8 cellular contexts compared by ENCODE assay signal in genomic region chr3:184016820-184017671, GRCh38. TPM values are rescaled to one million over a fixed set of nuclear protein-coding genes. Genes with fewer than 3 reads are reported as not detected.
DNase-seq lines count a peak whose midpoint lies in the region; ATAC-seq and TF ChIP-seq lines count a peak whose summit lies in the region.

No MANE protein-coding gene starts in this region.

- no peaks in the 10 kb centered on the region for H3K9me2 ChIP-seq in OCI-LY7 (ENCODE audit: insufficient read depth, low read length)

- H3K4me3 ChIP-seq in OCI-LY7 (ENCODE audit: low read depth, low read length, poor library complexity, severe bottlenecking) (peak overlapping the region; percentile 96), osteoblast (ENCODE audit: insufficient read depth, low read length) (peak overlapping the region; percentile 91), tibial nerve (peak overlapping the region; percentile 71 to 99 (median 84))

- TF ChIP-seq CTCF in OCI-LY7 (conservative IDR thresholded peaks at IDR 0.05; ENCODE audit: low read length) (peak; percentile 95), glutamatergic neuron (IDR thresholded peaks at IDR 0.05; ENCODE audit: partially characterized antibody, unreplicated experiment) (peak; percentile 100), osteoblast (IDR thresholded peaks at IDR 0.05; ENCODE audit: extremely low read depth, low read depth, low read length) (peak; percentile 67), tibial nerve (IDR thresholded peaks at IDR 0.05) (peak; percentile 96 to 99 (median 98))

- 8 to 10% methylated on average over 29 to 50 of the region's 57 CpGs for WGBS in tibial nerve, 2 donors

- peak; percentile 36 for DNase-seq in DMS79 (lab: John Stamatoyannopoulos, UW)
- peak; percentile 63 for DNase-seq in HPDE6-E6E7 (ENCODE audit: extremely low spot score)
- peak; percentile 71 for DNase-seq in OCI-LY7 (ENCODE audit: low spot score)
- peak; percentile 14 for DNase-seq in activated gamma-delta T cell treated with anti-CD3 and anti-CD28 coated beads, Interleukin-2, amount 50 U/mL, for 16 hours (ENCODE audit: low read depth)
- DNase-seq in glutamatergic neuron: peak; percentile 77
- peak; percentile 96 for DNase-seq in osteoblast (ENCODE audit: insufficient read length, low spot score, missing footprints)
- peak; percentile 20 for DNase-seq in tibial nerve (ENCODE audit: low spot score in 2 of 2)

- peak overlapping the region; percentile 99 for H2AFZ ChIP-seq in OCI-LY7 (ENCODE audit: low read length)
- peak overlapping the region; percentile 100 for H2AFZ ChIP-seq in osteoblast (ENCODE audit: low read length)

- peaks cover 23% of the 10 kb centered on the region for H3K4me1 ChIP-seq in OCI-LY7 (ENCODE audit: insufficient read depth, low read length, poor library complexity, severe bottlenecking)
- H3K4me1 ChIP-seq in osteoblast (ENCODE audit: insufficient read depth, low read length): peaks cover 13% of the 10 kb centered on the region
- peaks cover 0 to 29% (median 5%) of the 10 kb centered on the region in 4 donors for H3K4me1 ChIP-seq in tibial nerve

- H3K9me3 ChIP-seq in OCI-LY7 (ENCODE audit: low read length) (no peaks in the 10 kb centered on the region), osteoblast (ENCODE audit: low read depth, low read length) (no peaks in the 10 kb centered on the region), tibial nerve (no peaks in the 10 kb centered on the region)

- no TSS peak for BruUV-seq in OCI-LY7 (replicated peaks; lab: Mats Ljungman, UMichigan)

- intact Hi-C loops in OCI-LY7 (cut with micrococcal nuclease; ENCODE audit: unreplicated experiment): loop anchor here (1.0 kb wide), 3 partner anchors 64 to 122 kb away; no protein-coding TSS in a partner anchor

- H3K9me3 Mint-ChIP-seq in glutamatergic neuron (ENCODE audit: unreplicated experiment): peaks cover 11% of the 10 kb centered on the region

- no peak for TF ChIP-seq POLR2A in tibial nerve (IDR thresholded peaks at IDR 0.05)

- POLR2A ChIA-PET in OCI-LY7 (lab: Charles Lee): interaction anchor here (0.5 to 4.3 kb wide), 7 partner anchors 11 to 567 kb away, joined by 3 to 28 read pairs (median 7); no protein-coding TSS in a partner anchor

- H3K27me3 ChIP-seq in osteoblast (ENCODE audit: insufficient read depth, low read length) (no peaks in the 10 kb centered on the region), tibial nerve (no peaks in the 10 kb centered on the region)

- H3K79me2 ChIP-seq in OCI-LY7 (ENCODE audit: insufficient read depth, low read depth, low read length) (peaks cover 4% of the 10 kb centered on the region; the same call in 1 of the 2 replicates), osteoblast (ENCODE audit: insufficient read depth, low read length) (peaks cover 24% of the 10 kb centered on the region)

- H4K20me1 ChIP-seq in OCI-LY7 (ENCODE audit: insufficient read depth, low read length): no peaks in the 10 kb centered on the region
- H4K20me1 ChIP-seq in osteoblast (ENCODE audit: insufficient read depth, low read length): peaks cover 4% of the 10 kb centered on the region

- H3K4me2 ChIP-seq in OCI-LY7 (ENCODE audit: low read length): peak overlapping the region; percentile 88
- peak overlapping the region; percentile 100 for H3K4me2 ChIP-seq in osteoblast (ENCODE audit: insufficient read depth, low read length)

- TF ChIP-seq EP300 in tibial nerve (IDR thresholded peaks at IDR 0.05): no peak

- H3K4me3 Mint-ChIP-seq in glutamatergic neuron (ENCODE audit: unreplicated experiment): peak overlapping the region; percentile 99

- peak overlapping the region; percentile 98 for H3K27ac Mint-ChIP-seq in glutamatergic neuron (ENCODE audit: unreplicated experiment)

- H3K27ac ChIP-seq in OCI-LY7 (ENCODE audit: low read depth, low read length, poor library complexity, severe bottlenecking) (peak overlapping the region; percentile 31), osteoblast (ENCODE audit: low read depth, low read length) (no peak overlapping the region), tibial nerve (peak overlapping the region in 3 of 4 donors; percentile 77 to 89 (median 89))

- H3K4me1 Mint-ChIP-seq in glutamatergic neuron (ENCODE audit: low read depth, unreplicated experiment): peaks cover 24% of the 10 kb centered on the region

- CTCF ChIA-PET in OCI-LY7 (lab: Charles Lee; ENCODE audit: unreplicated experiment): interaction anchor here (1.0 to 1.5 kb wide), 5 partner anchors 106 to 132 kb away, joined by 3 to 4 read pairs (median 4); partner anchors contain the start of gene PARL

- peaks cover 5% of the 10 kb centered on the region for H3K36me3 Mint-ChIP-seq in glutamatergic neuron (ENCODE audit: unreplicated experiment)

- H3K36me3 ChIP-seq in OCI-LY7 (ENCODE audit: insufficient read depth, low read length) (peaks cover 13% of the 10 kb centered on the region), osteoblast (ENCODE audit: insufficient read depth, low read length) (peaks cover 4% of the 10 kb centered on the region), tibial nerve (peaks cover 0 to 21% (median 0%) of the 10 kb centered on the region in 3 donors)

- peak; percentile 58 for ATAC-seq in GM21367 (IDR thresholded peaks at IDR 0.05; ENCODE audit: unreplicated experiment)

- H3K27me3 Mint-ChIP-seq in glutamatergic neuron (ENCODE audit: unreplicated experiment): peaks cover 3% of the 10 kb centered on the region

RNA-seq across cellular contexts. Expression of gene ABCC5, which starts 0.6 kb away (rescaled TPM):
- 18.1 and 28.5 TPM in 2 replicates for total RNA-seq in OCI-LY7 (2014; rRNA removed; shearing (Covaris generic))
- total RNA-seq in OCI-LY7 (2022) (24.8 and 27.2 TPM in 2 replicates), glutamatergic neuron (ENCODE audit: unreplicated experiment) (134 TPM), osteoblast (18.0 and 19.2 TPM in 2 replicates), tibial nerve (10 to 100 TPM; 34.9 to 61.2 (median 45.0) TPM)

RNA-seq across cellular contexts. Expression of gene HTR3D, which starts 14.5 kb away (rescaled TPM):
- total RNA-seq in OCI-LY7 (2014; rRNA removed; shearing (Covaris generic)): not detected in 2 replicates
- total RNA-seq in OCI-LY7 (2022) (not detected in 2 replicates), glutamatergic neuron (ENCODE audit: unreplicated experiment) (not detected), osteoblast (not detected in 2 replicates), tibial nerve (not detected)

RNA-seq across cellular contexts. Expression of gene HTR3C, which starts 35.8 kb away (rescaled TPM):
- not detected in 2 replicates for total RNA-seq in OCI-LY7 (2014; rRNA removed; shearing (Covaris generic))
- total RNA-seq in OCI-LY7 (2022) (not detected in 2 replicates), glutamatergic neuron (ENCODE audit: unreplicated experiment) (not detected), osteoblast (not detected in 2 replicates), tibial nerve (not detected)

Comparison
In these comparisons a context has a peak if more than half of its experiments do, and no peak if none do; other contexts are left out.
1. DNase-seq: peak in every context shown above with its lines; median percentile 96 in osteoblast; 77 in glutamatergic neuron; 71 in OCI-LY7; 63 in HPDE6-E6E7; 36 in DMS79; 20 in tibial nerve; 14 in activated gamma-delta T cell treated with anti-CD3 and anti-CD28 coated beads, Interleukin-2, amount 50 U/mL, for 16 hours.